In genomic region chr19:6791237-6791636, GRCh38 we compare ENCODE assay signal across 1 cellular context.
TF ChIP-seq lines count a peak whose summit lies in the region.

No MANE protein-coding gene starts in this region.

TF ChIP-seq in HEK293, 187 proteins besides CTCF, POLR2A, EP300 and RAD21:
- TF ChIP-seq ZBTB6 (tag by site-specific recombination; IDR thresholded peaks at IDR 0.05) (peak; percentile 69; the same call in 1 of the 2 replicates), ZNF747 (tag by site-specific recombination; IDR thresholded peaks at IDR 0.05) (no peak)
